Comparison of ENCODE assay signal across 28 cellular contexts in genomic region chr3:118997190-118997589, GRCh38. TPM values are rescaled to one million over a fixed set of nuclear protein-coding genes. Genes with fewer than 3 reads are reported as not detected.
"Had no signal": no experiment of that assay in that cellular context is flagged by ENCODE, and none has a peak within 500 bp of the region (broad histone marks: within the 10 kb centered on the region; RNA-seq: fewer than 3 reads in every experiment).

No MANE protein-coding gene starts in this region.

- H3K4me1 Mint-ChIP-seq: activated CD4-positive, alpha-beta T cell treated with anti-CD3 and anti-CD28 coated beads, Interleukin-2, amount 10 ng/mL, durations not matched to agents 24 days and 14 days had no signal

- H3K4me3 Mint-ChIP-seq: activated CD4-positive, alpha-beta T cell treated with anti-CD3 and anti-CD28 coated beads, Interleukin-2, amount 10 ng/mL, durations not matched to agents 24 days and 14 days; activated CD8-positive, alpha-beta T cell treated with anti-CD3 and anti-CD28 coated beads, Interleukin-2, amount 10 ng/mL, durations not matched to agents 7 days and 5 days; activated naive CD4-positive, alpha-beta T cell treated with anti-CD3 and anti-CD28 coated beads for 36 hours; activated T-cell treated with anti-CD3 and anti-CD28 coated beads, Interleukin-2, amount 50 U/mL, for 24 hours had no signal

- H3K27ac ChIP-seq: adrenal gland, brain microvascular endothelial cell, KMS-11, PC-9, RWPE1 had no signal

- H3K27me3 ChIP-seq: adrenal gland, brain microvascular endothelial cell had no signal

- H3K9me3 ChIP-seq: adrenal gland had no signal

- DNase-seq: activated CD4-positive, alpha-beta T cell treated with anti-CD3 and anti-CD28 coated beads, Interleukin-2, amount 10 ng/mL, durations not matched to agents 24 days and 14 days; activated CD4-positive, alpha-beta T cell treated with anti-CD3 and anti-CD28 coated beads, Interleukin-2, amount 50 U/mL, for 4 hours; activated CD8-positive, alpha-beta T cell treated with anti-CD3 and anti-CD28 coated beads, Interleukin-2, amount 10 ng/mL, durations not matched to agents 7 days and 5 days; activated gamma-delta T cell treated with Interleukin-2 at 50 U/mL for 16 hours; activated naive CD4-positive, alpha-beta T cell treated with anti-CD3 and anti-CD28 coated beads for 36 hours; activated T-cell treated with anti-CD3 and anti-CD28 coated beads, Interleukin-2, amount 50 U/mL, for 24 hours; anterior cingulate cortex; brain microvascular endothelial cell; MM.1S; MV-4-11; NCI-H1092; NCI-H1436 treated with DMSO at 0.1 percent for 48 hours; NCI-H1694 treated with DMSO at 0.1 percent for 48 hours; NCI-H2029; NCI-H345; NCI-H524 treated with DMSO at 0.1 percent for 48 hours; PC-9; SIG-M5; SW 1271; T-helper 1 cell; T1000 had no signal

- H3K27ac Mint-ChIP-seq: activated CD4-positive, alpha-beta T cell treated with anti-CD3 and anti-CD28 coated beads, Interleukin-2, amount 10 ng/mL, durations not matched to agents 24 days and 14 days; activated CD8-positive, alpha-beta T cell treated with anti-CD3 and anti-CD28 coated beads, Interleukin-2, amount 10 ng/mL, durations not matched to agents 7 days and 5 days; activated naive CD4-positive, alpha-beta T cell treated with anti-CD3 and anti-CD28 coated beads for 36 hours; activated naive CD4-positive, alpha-beta T cell treated with anti-CD3 and anti-CD28 coated beads, Interleukin-2, amount 50 U/mL, for 72 hours; activated T-cell treated with anti-CD3 and anti-CD28 coated beads, Interleukin-2, amount 50 U/mL, for 24 hours had no signal

- H3K27me3 Mint-ChIP-seq: activated T-cell treated with anti-CD3 and anti-CD28 coated beads, Interleukin-2, amount 50 U/mL, for 24 hours had no signal

- H3K4me3 ChIP-seq: adrenal gland, PC-9 had no signal

- H3K36me3 ChIP-seq: adrenal gland, brain microvascular endothelial cell had no signal

- ATAC-seq: activated CD8-positive, alpha-beta T cell treated with anti-CD3 and anti-CD28 coated beads, Interleukin-2, amount 10 ng/mL, durations not matched to agents 7 days and 5 days; activated naive CD4-positive, alpha-beta T cell treated with anti-CD3 and anti-CD28 coated beads, Interleukin-2, amount 50 U/mL, for 72 hours; Right ventricle myocardium inferior had no signal

- H3K9me3 Mint-ChIP-seq: activated CD4-positive, alpha-beta T cell treated with anti-CD3 and anti-CD28 coated beads, Interleukin-2, amount 10 ng/mL, durations not matched to agents 24 days and 14 days; activated naive CD4-positive, alpha-beta T cell treated with anti-CD3 and anti-CD28 coated beads for 36 hours; activated naive CD4-positive, alpha-beta T cell treated with anti-CD3 and anti-CD28 coated beads, Interleukin-2, amount 50 U/mL, for 72 hours; activated T-cell treated with anti-CD3 and anti-CD28 coated beads, Interleukin-2, amount 50 U/mL, for 24 hours had no signal

- H3K36me3 Mint-ChIP-seq: activated naive CD4-positive, alpha-beta T cell treated with anti-CD3 and anti-CD28 coated beads, Interleukin-2, amount 50 U/mL, for 72 hours had no signal

RNA-seq across cellular contexts. Expression of gene IGSF11, which starts 37.5 kb away (rescaled TPM):
- total RNA-seq: activated CD4-positive, alpha-beta T cell treated with anti-CD3 and anti-CD28 coated beads, Interleukin-2, amount 10 ng/mL, durations not matched to agents 24 days and 14 days; activated naive CD4-positive, alpha-beta T cell treated with anti-CD3 and anti-CD28 coated beads, Interleukin-2, amount 50 U/mL, for 72 hours; LHCN-M2; NCI-H460; PC-9 had no signal
